1 cellular context compared by ENCODE assay signal in genomic region chr17:59618894-59619312, GRCh38.
TF ChIP-seq lines count a peak whose summit lies in the region.

No MANE protein-coding gene starts in this region.

TF ChIP-seq in K562, 482 proteins besides CTCF, POLR2A, EP300 and RAD21 (continued from another document):
- TF ChIP-seq AFF1 (IDR thresholded peaks at IDR 0.05; ENCODE audit: low read depth in 1 of 2, partially characterized antibody in 2 of 2): peak in 1 of 2 experiments; percentile 58
- TF ChIP-seq RBBP5 (IDR thresholded peaks at IDR 0.05; ENCODE audit: borderline replicate concordance, insufficient read depth, low read length, poor library complexity, severe bottlenecking): no peak
- TF ChIP-seq JUNB (CRISPR knock-in tag; conservative IDR thresholded peaks at IDR 0.05): no peak
- TF ChIP-seq ZNF384 (IDR thresholded peaks at IDR 0.05; ENCODE audit: low read depth, low read length): no peak
- TF ChIP-seq ZMIZ1 (IDR thresholded peaks at IDR 0.05; ENCODE audit: low read depth in 2 of 2, low read length in 2 of 2): 0 out of 4 replicates have a peak, but pooled peaks of 1 of the 2 experiments have one; percentile 76
